8 cellular contexts compared by ENCODE assay signal in the genomic region with DNA sequence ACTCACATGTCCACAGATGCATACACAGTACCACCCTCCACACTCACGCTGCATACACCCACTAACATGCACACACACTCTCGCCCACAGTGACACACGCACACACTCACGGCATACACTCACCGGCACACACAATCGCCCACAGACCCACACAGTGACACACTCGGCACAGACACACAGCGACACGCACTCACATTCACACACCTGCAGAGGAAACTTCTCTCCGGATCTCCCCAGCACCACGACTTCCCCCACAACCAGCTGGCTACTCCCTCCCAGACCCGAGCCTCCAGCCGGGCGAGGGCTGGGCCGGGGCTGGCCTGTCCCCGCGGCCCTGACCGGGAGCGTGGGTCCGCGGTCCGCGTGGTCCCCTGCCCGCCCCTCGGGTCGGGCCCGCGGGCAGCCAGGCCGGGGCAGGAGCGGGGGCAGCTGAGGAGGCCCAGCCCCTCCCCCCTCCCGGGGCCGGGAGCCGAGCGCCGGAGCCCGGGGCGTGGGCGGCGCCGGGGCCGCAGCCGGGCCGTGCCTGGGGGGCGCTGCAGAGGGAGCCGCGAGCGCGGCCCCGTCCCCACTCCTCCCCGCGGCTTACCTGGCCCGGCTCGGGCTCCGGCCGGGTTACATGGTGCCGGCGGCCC. TPM values are rescaled to one million over a fixed set of nuclear protein-coding genes. Genes with fewer than 3 reads are reported as not detected.
DNase-seq lines count a peak whose midpoint lies in the region; ATAC-seq and TF ChIP-seq lines count a peak whose summit lies in the region.

No MANE protein-coding gene starts in this region.

- H3K27me3 Mint-ChIP-seq in activated naive CD8-positive, alpha-beta T cell treated with anti-CD3 and anti-CD28 coated beads, Interleukin-2, amount 50 U/mL, for 24 hours: peaks cover 54% of the 10 kb centered on the region

- no peaks in the 10 kb centered on the region for H3K36me3 Mint-ChIP-seq in activated naive CD8-positive, alpha-beta T cell treated with anti-CD3 and anti-CD28 coated beads, Interleukin-2, amount 50 U/mL, for 24 hours (ENCODE audit: low read depth)

- no peaks in the 10 kb centered on the region for H3K9me3 Mint-ChIP-seq in activated naive CD8-positive, alpha-beta T cell treated with anti-CD3 and anti-CD28 coated beads, Interleukin-2, amount 50 U/mL, for 24 hours

- TF ChIP-seq CTCF in HEK293 (tag by site-specific recombination; IDR thresholded peaks at IDR 0.05): no peak

- H3K36me3 ChIP-seq in HEK293 (ENCODE audit: control insufficient read depth in 2 of 2, insufficient read depth in 1 of 2, low read length in 2 of 2): no peaks in the 10 kb centered on the region

- H3K4me1 Mint-ChIP-seq in activated naive CD8-positive, alpha-beta T cell treated with anti-CD3 and anti-CD28 coated beads, Interleukin-2, amount 50 U/mL, for 24 hours: peaks cover 6% of the 10 kb centered on the region

- peaks cover 65% of the 10 kb centered on the region for H3K27me3 ChIP-seq in mononuclear cell (ENCODE audit: insufficient read depth, low read length)

- H3K4me3 ChIP-seq in HEK293 (ENCODE audit: low read depth, low read length): peak overlapping the region; percentile 38
- peak overlapping the region; percentile 15 for H3K4me3 ChIP-seq in mononuclear cell (ENCODE audit: low read length)

- no peak overlapping the region; the same call in 1 of the 2 replicates for H3K27ac ChIP-seq in HEK293 (ENCODE audit: extremely low read depth, low read depth, low read length)

- H3K4me1 ChIP-seq in HEK293 (ENCODE audit: control insufficient read depth, insufficient read depth, low read length) (no peaks in the 10 kb centered on the region), mononuclear cell (ENCODE audit: insufficient read depth, low read length) (peaks cover 5% of the 10 kb centered on the region)

- peak; percentile 29 for DNase-seq in AG20443 (ENCODE audit: low spot score)
- DNase-seq in activated naive CD8-positive, alpha-beta T cell treated with anti-CD3 and anti-CD28 coated beads, Interleukin-2, amount 50 U/mL, for 24 hours: no peak
- no peak for DNase-seq in GOT3 (lab: John Stamatoyannopoulos, UW)
- DNase-seq in mucosa of gallbladder (ENCODE audit: low spot score): no peak

- CTCF ChIA-PET in HEK293 (lab: Yijun Ruan, JAX): interaction anchor here (0.7 to 1.1 kb wide), 3 partner anchors 9 to 12 kb away, joined by 3 read pairs; no protein-coding TSS in a partner anchor

- POLR2A ChIA-PET in HEK293 (lab: Yijun Ruan, JAX): no interaction called here

- H3K9me3 ChIP-seq in HEK293 (ENCODE audit: control insufficient read depth, insufficient read depth, low read depth, low read length) (no peaks in the 10 kb centered on the region), mononuclear cell (ENCODE audit: low read depth, low read length) (no peaks in the 10 kb centered on the region)

- no peak for ATAC-seq in activated naive CD8-positive, alpha-beta T cell treated with anti-CD3 and anti-CD28 coated beads, Interleukin-2, amount 50 U/mL, for 24 hours
- ATAC-seq in HG03159 (IDR thresholded peaks at IDR 0.05; ENCODE audit: unreplicated experiment) (no peak), GM19397 (IDR thresholded peaks at IDR 0.05; ENCODE audit: unreplicated experiment) (no peak)

- peak overlapping the region; percentile 10 for H3K27ac Mint-ChIP-seq in activated naive CD8-positive, alpha-beta T cell treated with anti-CD3 and anti-CD28 coated beads, Interleukin-2, amount 50 U/mL, for 24 hours

- peak overlapping the region; percentile 75 for H3K4me3 Mint-ChIP-seq in activated naive CD8-positive, alpha-beta T cell treated with anti-CD3 and anti-CD28 coated beads, Interleukin-2, amount 50 U/mL, for 24 hours

TF ChIP-seq in HEK293, 187 proteins besides CTCF, POLR2A, EP300 and RAD21 (continues in another document):
- TF ChIP-seq, protein P1, sequence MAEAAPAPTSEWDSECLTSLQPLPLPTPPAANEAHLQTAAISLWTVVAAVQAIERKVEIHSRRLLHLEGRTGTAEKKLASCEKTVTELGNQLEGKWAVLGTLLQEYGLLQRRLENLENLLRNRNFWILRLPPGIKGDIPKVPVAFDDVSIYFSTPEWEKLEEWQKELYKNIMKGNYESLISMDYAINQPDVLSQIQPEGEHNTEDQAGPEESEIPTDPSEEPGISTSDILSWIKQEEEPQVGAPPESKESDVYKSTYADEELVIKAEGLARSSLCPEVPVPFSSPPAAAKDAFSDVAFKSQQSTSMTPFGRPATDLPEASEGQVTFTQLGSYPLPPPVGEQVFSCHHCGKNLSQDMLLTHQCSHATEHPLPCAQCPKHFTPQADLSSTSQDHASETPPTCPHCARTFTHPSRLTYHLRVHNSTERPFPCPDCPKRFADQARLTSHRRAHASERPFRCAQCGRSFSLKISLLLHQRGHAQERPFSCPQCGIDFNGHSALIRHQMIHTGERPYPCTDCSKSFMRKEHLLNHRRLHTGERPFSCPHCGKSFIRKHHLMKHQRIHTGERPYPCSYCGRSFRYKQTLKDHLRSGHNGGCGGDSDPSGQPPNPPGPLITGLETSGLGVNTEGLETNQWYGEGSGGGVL (tag by site-specific recombination; IDR thresholded peaks at IDR 0.05): peak; percentile 81
- TF ChIP-seq ZNF792 (tag by site-specific recombination; IDR thresholded peaks at IDR 0.05): peak; percentile 69; the same call in 1 of the 2 replicates
- TF ChIP-seq ZBTB20 (tag by site-specific recombination; IDR thresholded peaks at IDR 0.05): peak; percentile 80
- TF ChIP-seq ZNF626 (tag by site-specific recombination; IDR thresholded peaks at IDR 0.05): peak; percentile 23; the same call in 1 of the 2 replicates
- 0 out of 2 replicates have a peak, but pooled peaks have one; percentile 79 for TF ChIP-seq ZNF785 (tag by site-specific recombination; IDR thresholded peaks at IDR 0.05)
- no peak for TF ChIP-seq ZNF292 (tag by site-specific recombination; IDR thresholded peaks at IDR 0.05; ENCODE audit: borderline replicate concordance, low read depth)
- TF ChIP-seq EGR2 (tag by site-specific recombination; IDR thresholded peaks at IDR 0.05; ENCODE audit: low read depth): peak; percentile 96
- 0 out of 2 replicates have a peak, but pooled peaks have one; percentile 20 for TF ChIP-seq ZNF670 (tag by site-specific recombination; IDR thresholded peaks at IDR 0.05; ENCODE audit: low read depth)
- TF ChIP-seq ZNF266 (tag by site-specific recombination; IDR thresholded peaks at IDR 0.05; ENCODE audit: low read depth): 0 out of 2 replicates have a peak, but pooled peaks have one; percentile 36
- TF ChIP-seq, protein P2, sequence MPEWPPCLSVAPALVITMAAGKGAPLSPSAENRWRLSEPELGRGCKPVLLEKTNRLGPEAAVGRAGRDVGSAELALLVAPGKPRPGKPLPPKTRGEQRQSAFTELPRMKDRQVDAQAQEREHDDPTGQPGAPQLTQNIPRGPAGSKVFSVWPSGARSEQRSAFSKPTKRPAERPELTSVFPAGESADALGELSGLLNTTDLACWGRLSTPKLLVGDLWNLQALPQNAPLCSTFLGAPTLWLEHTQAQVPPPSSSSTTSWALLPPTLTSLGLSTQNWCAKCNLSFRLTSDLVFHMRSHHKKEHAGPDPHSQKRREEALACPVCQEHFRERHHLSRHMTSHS (tag by site-specific recombination; IDR thresholded peaks at IDR 0.05): peak; percentile 12; the same call in 1 of the 2 replicates
- peak; percentile 93 for TF ChIP-seq ZNF335 (tag by site-specific recombination; conservative IDR thresholded peaks at IDR 0.05)
- peak; percentile 42 for TF ChIP-seq PATZ1 (tag by site-specific recombination; IDR thresholded peaks at IDR 0.05)
- no peak for TF ChIP-seq ZNF214 (tag by site-specific recombination; IDR thresholded peaks at IDR 0.05; ENCODE audit: borderline replicate concordance)
- 0 out of 2 replicates have a peak, but pooled peaks have one; percentile 50 for TF ChIP-seq YY2 (tag by site-specific recombination; IDR thresholded peaks at IDR 0.05)
- peak; percentile 95 for TF ChIP-seq ZSCAN4 (tag by site-specific recombination; IDR thresholded peaks at IDR 0.05)

RNA-seq across cellular contexts. Expression of gene DLGAP3, which starts 0.5 kb away (rescaled TPM):
- total RNA-seq in mononuclear cell: 0.21 TPM
- 0.43 TPM for total RNA-seq in mucosa of gallbladder

RNA-seq across cellular contexts. Expression of gene TMEM35B, which starts 56.2 kb away (rescaled TPM):
- 4.3 TPM for total RNA-seq in mononuclear cell
- total RNA-seq in mucosa of gallbladder: 70.2 TPM

Comparison
In these comparisons a context has a peak if more than half of its experiments do, and no peak if none do; other contexts are left out.
1. RNA of gene TMEM35B, which starts 56.2 kb away (total RNA-seq): 70.2 TPM in mucosa of gallbladder (single experiment); 4.3 TPM in mononuclear cell (single experiment); every median in the first group is over 10 times any median in the second.